Comparison of ENCODE assay signal across 22 cellular contexts in genomic region chr1:200981278-200981677, GRCh38. TPM values are rescaled to one million over a fixed set of nuclear protein-coding genes. Genes with fewer than 3 reads are reported as not detected.
DNase-seq lines count a peak whose midpoint lies in the region; ATAC-seq and TF ChIP-seq lines count a peak whose summit lies in the region.
"Had no signal": no experiment of that assay in that cellular context is flagged by ENCODE, and none has a peak within 500 bp of the region (broad histone marks: within the 10 kb centered on the region; RNA-seq: fewer than 3 reads in every experiment).

No MANE protein-coding gene starts in this region.

- no peak overlapping the region for H3K9ac ChIP-seq in neuronal stem cell (ENCODE audit: low read depth, low read length, poor library complexity)
- H3K9ac ChIP-seq: BLaER1 treated with 17β-estradiol and CSF1 and Interleukin-3, amounts not matched to agents 10 nM and 100 nM had no signal

- H3K9me3 ChIP-seq in neuronal stem cell (replicated peaks in 1 of 2; ENCODE audit: control insufficient read depth in 2 of 2, insufficient read depth in 1 of 2, low read depth in 1 of 2, low read length in 2 of 2), result peaks cover 0 to 18% of the 10 kb centered on the region in 2 donors
- H3K9me3 ChIP-seq in spleen, result peaks cover 0 to 11% (median 3%) of the 10 kb centered on the region in 8 donors
- H3K9me3 ChIP-seq: A549, BE2C had no signal

- H2AK5ac ChIP-seq in neuronal stem cell (ENCODE audit: low read depth, low read length), result no peak overlapping the region

- H3K4me1 ChIP-seq in neuronal stem cell (ENCODE audit: control insufficient read depth in 2 of 2, insufficient read depth in 1 of 2, low read depth in 1 of 2, low read length in 2 of 2), result peaks cover 0 to 3% of the 10 kb centered on the region in 2 donors
- no peaks in the 10 kb centered on the region for H3K4me1 ChIP-seq in spleen
- H3K4me1 ChIP-seq: A549, BE2C, HAP-1 had no signal

- H3K14ac ChIP-seq in neuronal stem cell (ENCODE audit: low read length), result peak overlapping the region; percentile 89

- peak overlapping the region; percentile 35 for H2BK5ac ChIP-seq in neuronal stem cell (ENCODE audit: low read length)

- no peak overlapping the region for H3K18ac ChIP-seq in neuronal stem cell (ENCODE audit: low read length)

- peak overlapping the region; percentile 28 for H3K27ac Mint-ChIP-seq in activated naive CD4-positive, alpha-beta T cell treated with anti-CD3 and anti-CD28 coated beads, Interleukin-2, amount 10 ng/mL, durations not matched to agents 7 days and 5 days
- H3K27ac Mint-ChIP-seq: CD14-positive monocyte; CD4-positive, alpha-beta T cell; HFFc6 had no signal

- TF ChIP-seq CTCF in spleen (IDR thresholded peaks at IDR 0.05 in 8 of 11, conservative IDR thresholded peaks at IDR 0.05 in 3 of 11), result no peak

- no peak overlapping the region for H4K91ac ChIP-seq in neuronal stem cell (ENCODE audit: low read depth, low read length, poor library complexity)

- peaks cover 12 to 75% of the 10 kb centered on the region in 2 donors for H3K36me3 ChIP-seq in neuronal stem cell (replicated peaks in 1 of 2; ENCODE audit: control insufficient read depth in 2 of 2, insufficient read depth in 2 of 2, low read length in 2 of 2)
- peaks cover 3 to 100% (median 91%) of the 10 kb centered on the region in 6 donors for H3K36me3 ChIP-seq in spleen
- H3K36me3 ChIP-seq: BE2C, HAP-1 had no signal

- no peak overlapping the region for H4K8ac ChIP-seq in neuronal stem cell (ENCODE audit: low read depth, low read length)

- no CpG with 5 or more reads among the region's 4 CpGs for WGBS in neuronal stem cell (ENCODE audit: extremely low coverage in 2 of 2, insufficient read length in 2 of 2, insufficient replicate concordance in 1 of 2), 2 donors
- 93 to 100% (median 95%) methylated on average over 3 to 4 of the region's 4 CpGs for WGBS in spleen, 5 donors

- H3K4me2 ChIP-seq in neuronal stem cell (ENCODE audit: insufficient read depth, low read length, poor library complexity, severe bottlenecking), result no peak overlapping the region
- H3K4me2 ChIP-seq: A549; BLaER1 treated with 17β-estradiol and CSF1 and Interleukin-3, amounts not matched to agents 10 nM and 100 nM had no signal

- ATAC-seq in GM19455 (IDR thresholded peaks at IDR 0.05; ENCODE audit: unreplicated experiment), result no peak
- ATAC-seq: A549 had no signal

- H2AFZ ChIP-seq in neuronal stem cell (ENCODE audit: low read length), result no peak overlapping the region

- H3K4me3 ChIP-seq in neuronal stem cell (ENCODE audit: low read length in 2 of 2), result no peak overlapping the region
- H3K4me3 ChIP-seq in spleen, result no peak overlapping the region
- H3K4me3 ChIP-seq: A549; BLaER1 treated with 17β-estradiol and CSF1 and Interleukin-3, amounts not matched to agents 10 nM and 100 nM; HAP-1 had no signal

- H3K36me3 Mint-ChIP-seq in activated naive CD4-positive, alpha-beta T cell treated with anti-CD3 and anti-CD28 coated beads, Interleukin-2, amount 10 ng/mL, durations not matched to agents 7 days and 5 days, result peaks cover 65% of the 10 kb centered on the region

- no peaks in the 10 kb centered on the region for H3K79me1 ChIP-seq in neuronal stem cell (ENCODE audit: low read depth, low read length)

- H2BK15ac ChIP-seq in neuronal stem cell (ENCODE audit: low read length), result no peak overlapping the region

- no peak overlapping the region for H2BK120ac ChIP-seq in neuronal stem cell (ENCODE audit: low read depth, low read length)

- DNase-seq in activated naive CD4-positive, alpha-beta T cell treated with anti-CD3 and anti-CD28 coated beads, Interleukin-2, amount 10 ng/mL, durations not matched to agents 7 days and 5 days, result no peak
- DNase-seq in activated naive CD4-positive, alpha-beta T cell treated with Interleukin-2 at 50 U/mL for 16 hours, result no peak
- DNase-seq in neuronal stem cell (ENCODE audit: low spot score) (no peak), spleen (peak; percentile 62), NCI-H524 (lab: John Stamatoyannopoulos, UW) (no peak)
- DNase-seq: 8988T; ACHN; AML-193; BE2C; CD4-positive, alpha-beta T cell; CD8-positive, alpha-beta memory T cell; DMS 273 treated with DMSO at 0.1 percent for 48 hours; DMS53; DMS79 treated with DMSO at 0.1 percent for 48 hours; GF-D8; GOT3; HFFc6 had no signal

- no peak overlapping the region for H3K4me3 Mint-ChIP-seq in activated naive CD4-positive, alpha-beta T cell treated with anti-CD3 and anti-CD28 coated beads, Interleukin-2, amount 10 ng/mL, durations not matched to agents 7 days and 5 days
- H3K4me3 Mint-ChIP-seq: CD14-positive monocyte; CD4-positive, alpha-beta T cell; CD8-positive, alpha-beta memory T cell; HFFc6 had no signal

- H3K4me1 Mint-ChIP-seq in activated naive CD4-positive, alpha-beta T cell treated with anti-CD3 and anti-CD28 coated beads, Interleukin-2, amount 10 ng/mL, durations not matched to agents 7 days and 5 days, result no peaks in the 10 kb centered on the region
- H3K4me1 Mint-ChIP-seq: CD14-positive monocyte; CD8-positive, alpha-beta memory T cell had no signal

- TF ChIP-seq POLR2A in spleen (IDR thresholded peaks at IDR 0.05), result no peak

- no peaks in the 10 kb centered on the region for H3K27me3 Mint-ChIP-seq in activated naive CD4-positive, alpha-beta T cell treated with anti-CD3 and anti-CD28 coated beads, Interleukin-2, amount 10 ng/mL, durations not matched to agents 7 days and 5 days
- H3K27me3 Mint-ChIP-seq: CD4-positive, alpha-beta T cell; CD8-positive, alpha-beta memory T cell had no signal

- no peaks in the 10 kb centered on the region for H3K27me3 ChIP-seq in neuronal stem cell (ENCODE audit: control insufficient read depth in 3 of 3, insufficient read depth in 3 of 3, low read depth in 1 of 3, low read length in 3 of 3)
- H3K27me3 ChIP-seq in spleen (replicated peaks in 1 of 7), result no peaks in the 10 kb centered on the region
- H3K27me3 ChIP-seq: BLaER1 treated with 17β-estradiol and CSF1 and Interleukin-3, amounts not matched to agents 10 nM and 100 nM had no signal

- CTCF ChIA-PET in activated naive CD4-positive, alpha-beta T cell treated with anti-CD3 and anti-CD28 coated beads, Interleukin-2, amount 10 ng/mL, durations not matched to agents 7 days and 5 days (lab: Charles Lee), result interaction anchor here (1.2 to 4.7 kb wide), 6 partner anchors 8 to 60 kb away, joined by 3 to 120 read pairs (median 4); no protein-coding TSS in a partner anchor

- no peak overlapping the region for H3K23ac ChIP-seq in neuronal stem cell (ENCODE audit: low read depth, low read length, poor library complexity)

- no peaks in the 10 kb centered on the region for H3K9me3 Mint-ChIP-seq in activated naive CD4-positive, alpha-beta T cell treated with anti-CD3 and anti-CD28 coated beads, Interleukin-2, amount 10 ng/mL, durations not matched to agents 7 days and 5 days
- H3K9me3 Mint-ChIP-seq: CD4-positive, alpha-beta T cell; HFFc6 had no signal

- H2BK12ac ChIP-seq in neuronal stem cell (ENCODE audit: low read length), result no peak overlapping the region

- intact Hi-C loops in spleen (cut with DNase I; ENCODE audit: low total_unique reads), result no loop called here

- H3K27ac ChIP-seq in neuronal stem cell (replicated peaks; ENCODE audit: low read length) (no peak overlapping the region), spleen (no peak overlapping the region)
- H3K27ac ChIP-seq: A549; BLaER1 treated with 17β-estradiol and CSF1 and Interleukin-3, amounts not matched to agents 10 nM and 100 nM had no signal

- H3K4ac ChIP-seq in neuronal stem cell (ENCODE audit: low read length), result no peak overlapping the region

RNA-seq across cellular contexts. Expression of gene KIF21B, which starts 42.2 kb away (rescaled TPM):
- 8.0 TPM for polyA plus RNA-seq in neuronal stem cell (2013, experiment 1 of 2)
- polyA plus RNA-seq in neuronal stem cell (2013, experiment 2 of 2), result 8.0 TPM
- total RNA-seq in spleen, result 10 to 100 TPM; 27.1 to 49.0 (median 30.0) TPM
- 1 to 10 TPM; 3.0 to 9.3 (median 4.5) TPM for polyA plus RNA-seq in spleen
- total RNA-seq: HFFc6 had no signal
